Comparison of ENCODE assay signal across 1 cellular context in the genomic region with DNA sequence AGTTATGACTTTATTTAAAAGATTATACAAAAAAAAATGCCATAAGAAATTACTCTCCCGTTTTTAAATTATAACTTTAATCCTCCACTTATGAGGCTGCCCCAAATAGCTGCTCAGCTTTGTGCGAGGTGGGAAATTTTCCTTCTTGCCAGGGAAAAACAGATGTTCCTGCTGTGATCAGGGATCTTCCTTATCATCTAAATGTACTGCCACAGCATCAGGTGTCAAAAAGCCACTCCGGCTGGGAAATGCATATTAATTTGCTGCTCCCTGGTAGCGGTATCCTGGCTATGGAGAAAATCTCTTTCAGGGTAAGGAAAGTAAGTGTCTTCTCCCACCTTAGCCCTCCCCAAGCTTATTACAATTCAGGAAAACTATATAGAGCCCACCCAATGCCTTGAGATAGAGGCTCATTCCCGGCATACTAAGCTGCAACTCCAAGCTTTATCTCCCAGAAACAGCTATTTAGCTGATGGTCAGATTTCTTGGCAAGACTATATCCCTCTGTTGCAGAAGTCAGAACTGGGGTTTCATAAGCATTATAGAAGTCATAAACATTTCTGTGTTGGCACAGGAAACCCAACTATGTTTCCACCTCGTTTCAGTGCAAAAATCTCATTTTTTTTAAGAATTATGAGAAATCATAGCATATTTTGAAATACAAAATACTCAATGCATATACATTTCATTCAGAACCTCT.
TF ChIP-seq lines count a peak whose summit lies in the region.

No MANE protein-coding gene starts in this region.

TF ChIP-seq in GM23338, 12 proteins besides CTCF, POLR2A, EP300 and RAD21 (continued from another document):
- TF ChIP-seq, protein P1, sequence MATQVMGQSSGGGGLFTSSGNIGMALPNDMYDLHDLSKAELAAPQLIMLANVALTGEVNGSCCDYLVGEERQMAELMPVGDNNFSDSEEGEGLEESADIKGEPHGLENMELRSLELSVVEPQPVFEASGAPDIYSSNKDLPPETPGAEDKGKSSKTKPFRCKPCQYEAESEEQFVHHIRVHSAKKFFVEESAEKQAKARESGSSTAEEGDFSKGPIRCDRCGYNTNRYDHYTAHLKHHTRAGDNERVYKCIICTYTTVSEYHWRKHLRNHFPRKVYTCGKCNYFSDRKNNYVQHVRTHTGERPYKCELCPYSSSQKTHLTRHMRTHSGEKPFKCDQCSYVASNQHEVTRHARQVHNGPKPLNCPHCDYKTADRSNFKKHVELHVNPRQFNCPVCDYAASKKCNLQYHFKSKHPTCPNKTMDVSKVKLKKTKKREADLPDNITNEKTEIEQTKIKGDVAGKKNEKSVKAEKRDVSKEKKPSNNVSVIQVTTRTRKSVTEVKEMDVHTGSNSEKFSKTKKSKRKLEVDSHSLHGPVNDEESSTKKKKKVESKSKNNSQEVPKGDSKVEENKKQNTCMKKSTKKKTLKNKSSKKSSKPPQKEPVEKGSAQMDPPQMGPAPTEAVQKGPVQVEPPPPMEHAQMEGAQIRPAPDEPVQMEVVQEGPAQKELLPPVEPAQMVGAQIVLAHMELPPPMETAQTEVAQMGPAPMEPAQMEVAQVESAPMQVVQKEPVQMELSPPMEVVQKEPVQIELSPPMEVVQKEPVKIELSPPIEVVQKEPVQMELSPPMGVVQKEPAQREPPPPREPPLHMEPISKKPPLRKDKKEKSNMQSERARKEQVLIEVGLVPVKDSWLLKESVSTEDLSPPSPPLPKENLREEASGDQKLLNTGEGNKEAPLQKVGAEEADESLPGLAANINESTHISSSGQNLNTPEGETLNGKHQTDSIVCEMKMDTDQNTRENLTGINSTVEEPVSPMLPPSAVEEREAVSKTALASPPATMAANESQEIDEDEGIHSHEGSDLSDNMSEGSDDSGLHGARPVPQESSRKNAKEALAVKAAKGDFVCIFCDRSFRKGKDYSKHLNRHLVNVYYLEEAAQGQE (IDR thresholded peaks at IDR 0.05; ENCODE audit: unreplicated experiment), result no peak
- TF ChIP-seq, protein P2, sequence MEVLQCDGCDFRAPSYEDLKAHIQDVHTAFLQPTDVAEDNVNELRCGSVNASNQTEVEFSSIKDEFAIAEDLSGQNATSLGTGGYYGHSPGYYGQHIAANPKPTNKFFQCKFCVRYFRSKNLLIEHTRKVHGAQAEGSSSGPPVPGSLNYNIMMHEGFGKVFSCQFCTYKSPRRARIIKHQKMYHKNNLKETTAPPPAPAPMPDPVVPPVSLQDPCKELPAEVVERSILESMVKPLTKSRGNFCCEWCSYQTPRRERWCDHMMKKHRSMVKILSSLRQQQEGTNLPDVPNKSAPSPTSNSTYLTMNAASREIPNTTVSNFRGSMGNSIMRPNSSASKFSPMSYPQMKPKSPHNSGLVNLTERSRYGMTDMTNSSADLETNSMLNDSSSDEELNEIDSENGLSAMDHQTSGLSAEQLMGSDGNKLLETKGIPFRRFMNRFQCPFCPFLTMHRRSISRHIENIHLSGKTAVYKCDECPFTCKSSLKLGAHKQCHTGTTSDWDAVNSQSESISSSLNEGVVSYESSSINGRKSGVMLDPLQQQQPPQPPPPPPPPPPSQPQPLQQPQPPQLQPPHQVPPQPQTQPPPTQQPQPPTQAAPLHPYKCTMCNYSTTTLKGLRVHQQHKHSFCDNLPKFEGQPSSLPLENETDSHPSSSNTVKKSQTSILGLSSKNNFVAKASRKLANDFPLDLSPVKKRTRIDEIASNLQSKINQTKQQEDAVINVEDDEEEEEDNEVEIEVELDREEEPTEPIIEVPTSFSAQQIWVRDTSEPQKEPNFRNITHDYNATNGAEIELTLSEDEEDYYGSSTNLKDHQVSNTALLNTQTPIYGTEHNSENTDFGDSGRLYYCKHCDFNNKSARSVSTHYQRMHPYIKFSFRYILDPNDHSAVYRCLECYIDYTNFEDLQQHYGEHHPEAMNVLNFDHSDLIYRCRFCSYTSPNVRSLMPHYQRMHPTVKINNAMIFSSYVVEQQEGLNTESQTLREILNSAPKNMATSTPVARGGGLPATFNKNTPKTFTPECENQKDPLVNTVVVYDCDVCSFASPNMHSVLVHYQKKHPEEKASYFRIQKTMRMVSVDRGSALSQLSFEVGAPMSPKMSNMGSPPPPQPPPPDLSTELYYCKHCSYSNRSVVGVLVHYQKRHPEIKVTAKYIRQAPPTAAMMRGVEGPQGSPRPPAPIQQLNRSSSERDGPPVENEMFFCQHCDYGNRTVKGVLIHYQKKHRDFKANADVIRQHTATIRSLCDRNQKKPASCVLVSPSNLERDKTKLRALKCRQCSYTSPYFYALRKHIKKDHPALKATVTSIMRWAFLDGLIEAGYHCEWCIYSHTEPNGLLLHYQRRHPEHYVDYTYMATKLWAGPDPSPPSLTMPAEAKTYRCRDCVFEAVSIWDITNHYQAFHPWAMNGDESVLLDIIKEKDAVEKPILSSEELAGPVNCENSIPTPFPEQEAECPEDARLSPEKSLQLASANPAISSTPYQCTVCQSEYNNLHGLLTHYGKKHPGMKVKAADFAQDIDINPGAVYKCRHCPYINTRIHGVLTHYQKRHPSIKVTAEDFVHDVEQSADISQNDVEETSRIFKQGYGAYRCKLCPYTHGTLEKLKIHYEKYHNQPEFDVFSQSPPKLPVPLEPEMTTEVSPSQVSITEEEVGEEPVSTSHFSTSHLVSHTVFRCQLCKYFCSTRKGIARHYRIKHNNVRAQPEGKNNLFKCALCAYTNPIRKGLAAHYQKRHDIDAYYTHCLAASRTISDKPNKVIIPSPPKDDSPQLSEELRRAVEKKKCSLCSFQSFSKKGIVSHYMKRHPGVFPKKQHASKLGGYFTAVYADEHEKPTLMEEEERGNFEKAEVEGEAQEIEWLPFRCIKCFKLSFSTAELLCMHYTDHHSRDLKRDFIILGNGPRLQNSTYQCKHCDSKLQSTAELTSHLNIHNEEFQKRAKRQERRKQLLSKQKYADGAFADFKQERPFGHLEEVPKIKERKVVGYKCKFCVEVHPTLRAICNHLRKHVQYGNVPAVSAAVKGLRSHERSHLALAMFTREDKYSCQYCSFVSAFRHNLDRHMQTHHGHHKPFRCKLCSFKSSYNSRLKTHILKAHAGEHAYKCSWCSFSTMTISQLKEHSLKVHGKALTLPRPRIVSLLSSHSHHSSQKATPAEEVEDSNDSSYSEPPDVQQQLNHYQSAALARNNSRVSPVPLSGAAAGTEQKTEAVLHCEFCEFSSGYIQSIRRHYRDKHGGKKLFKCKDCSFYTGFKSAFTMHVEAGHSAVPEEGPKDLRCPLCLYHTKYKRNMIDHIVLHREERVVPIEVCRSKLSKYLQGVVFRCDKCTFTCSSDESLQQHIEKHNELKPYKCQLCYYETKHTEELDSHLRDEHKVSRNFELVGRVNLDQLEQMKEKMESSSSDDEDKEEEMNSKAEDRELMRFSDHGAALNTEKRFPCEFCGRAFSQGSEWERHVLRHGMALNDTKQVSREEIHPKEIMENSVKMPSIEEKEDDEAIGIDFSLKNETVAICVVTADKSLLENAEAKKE (CRISPR knock-in tag; IDR thresholded peaks at IDR 0.05), result no peak
- no peak for TF ChIP-seq ZNF114 (CRISPR knock-in tag; IDR thresholded peaks at IDR 0.05)
- no peak for TF ChIP-seq POLR2AphosphoS5 (IDR thresholded peaks at IDR 0.05; ENCODE audit: low read depth)
- no peak for TF ChIP-seq NANOG (IDR thresholded peaks at IDR 0.05; ENCODE audit: borderline replicate concordance)
- no peak for TF ChIP-seq EZH2phosphoT487 (IDR thresholded peaks at IDR 0.05; ENCODE audit: unreplicated experiment)
- no peak for TF ChIP-seq ZNF331 (CRISPR knock-in tag; IDR thresholded peaks at IDR 0.05; ENCODE audit: low read depth)
- TF ChIP-seq EZH2 (IDR thresholded peaks at IDR 0.05; ENCODE audit: low read depth, unreplicated experiment), result no peak
TF ChIP-seq in GM23338: peak in this region for 0.
